ENCODE assay signal across 20 cellular contexts in the genomic region with DNA sequence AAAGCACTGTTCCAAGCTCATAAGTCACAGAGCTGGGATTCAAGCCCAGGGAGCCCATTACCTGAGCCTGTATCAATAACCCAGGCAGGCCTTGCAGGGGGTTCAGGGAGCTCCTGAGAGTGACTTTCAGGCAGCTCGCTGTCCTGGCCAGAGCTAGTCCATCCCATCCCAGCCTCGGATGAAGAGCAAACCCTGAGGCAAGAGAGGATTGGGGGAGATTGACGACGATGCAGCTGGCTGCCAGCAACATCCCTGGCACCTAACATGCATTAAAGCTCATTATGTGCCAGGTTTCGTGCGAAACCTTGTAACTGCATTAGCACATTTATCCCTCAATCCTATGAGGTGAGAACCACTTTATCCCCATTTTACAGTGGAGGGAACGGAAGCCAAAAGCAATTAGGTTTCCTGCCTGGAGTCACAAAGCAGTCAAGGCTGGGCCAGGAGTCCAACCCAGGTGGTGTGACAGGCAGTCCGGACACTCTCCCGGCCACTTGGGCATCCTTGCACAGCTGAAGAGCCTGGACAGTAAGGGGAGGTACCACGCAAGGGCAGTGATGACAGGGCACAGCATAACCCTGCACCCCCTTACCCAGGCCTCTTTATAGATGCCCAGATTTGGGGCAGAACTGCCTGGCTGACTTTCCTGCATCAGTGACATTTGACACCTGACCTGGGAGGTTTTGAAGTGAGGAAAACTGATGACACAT.
"Had no signal": no experiment of that assay in that cellular context is flagged by ENCODE, and none has a peak within 500 bp of the region (broad histone marks: within the 10 kb centered on the region; RNA-seq: fewer than 3 reads in every experiment).

No MANE protein-coding gene starts in this region.

- H3K9me3 ChIP-seq: adrenal gland, right lobe of liver, stomach, suprapubic skin, uterus had no signal

- H3K36me3 ChIP-seq: adrenal gland, cardiac muscle cell, heart right ventricle, right lobe of liver, stomach, suprapubic skin, uterus had no signal

- H3K4me3 ChIP-seq: adrenal gland, cardiac muscle cell, heart right ventricle, mucosa of descending colon, right lobe of liver, stomach, suprapubic skin, uterus had no signal

- H3K4me1 ChIP-seq: right lobe of liver, uterus had no signal

- H3K36me3 Mint-ChIP-seq: activated naive CD8-positive, alpha-beta T cell had no signal

- H3K4me1 Mint-ChIP-seq: activated CD4-positive, alpha-beta T cell treated with anti-CD3 and anti-CD28 coated beads for 36 hours had no signal

- H3K27ac Mint-ChIP-seq: activated CD4-positive, alpha-beta T cell treated with anti-CD3 and anti-CD28 coated beads for 36 hours; activated naive CD8-positive, alpha-beta T cell; stimulated activated effector memory CD8-positive, alpha-beta T cell treated with anti-CD3 and anti-CD28 coated beads, Interleukin-12 subunit alpha, Interleukin-12 subunit beta, amount 100 ng/mL, for 72 hours; WTC11 had no signal

- H3K27ac ChIP-seq: adrenal gland, cardiac muscle cell, right lobe of liver, stomach, suprapubic skin, uterus had no signal

- ATAC-seq: activated CD4-positive, alpha-beta T cell treated with anti-CD3 and anti-CD28 coated beads for 36 hours; left cardiac atrium; right lobe of liver; stimulated activated effector memory CD8-positive, alpha-beta T cell treated with anti-CD3 and anti-CD28 coated beads, Interleukin-12 subunit alpha, Interleukin-12 subunit beta, amount 100 ng/mL, for 72 hours; WTC11 had no signal

- H3K27me3 ChIP-seq: adrenal gland, cardiac muscle cell, right lobe of liver, uterus had no signal

- H3K4me3 Mint-ChIP-seq: activated CD4-positive, alpha-beta T cell treated with anti-CD3 and anti-CD28 coated beads for 36 hours; activated naive CD8-positive, alpha-beta T cell; stimulated activated effector memory CD8-positive, alpha-beta T cell treated with anti-CD3 and anti-CD28 coated beads, Interleukin-12 subunit alpha, Interleukin-12 subunit beta, amount 100 ng/mL, for 72 hours; WTC11 had no signal

- DNase-seq: activated CD4-positive, alpha-beta T cell treated with anti-CD3 and anti-CD28 coated beads for 36 hours; activated CD4-positive, alpha-beta T cell treated with anti-CD3 and anti-CD28 coated beads, Interleukin-2, amount 50 U/mL, for 4 hours; heart right ventricle; islet precursor cell; left cardiac atrium; occipital lobe; right lobe of liver; small intestine; stimulated activated CD4-positive, alpha-beta T cell treated with anti-CD3 and anti-CD28 coated beads, Interleukin-2, amount 100 ng/mL, for 24 hours; stomach; T-helper 1 cell; trophoblast cell; uterus had no signal
